8 cellular contexts compared by ENCODE assay signal in the genomic region with DNA sequence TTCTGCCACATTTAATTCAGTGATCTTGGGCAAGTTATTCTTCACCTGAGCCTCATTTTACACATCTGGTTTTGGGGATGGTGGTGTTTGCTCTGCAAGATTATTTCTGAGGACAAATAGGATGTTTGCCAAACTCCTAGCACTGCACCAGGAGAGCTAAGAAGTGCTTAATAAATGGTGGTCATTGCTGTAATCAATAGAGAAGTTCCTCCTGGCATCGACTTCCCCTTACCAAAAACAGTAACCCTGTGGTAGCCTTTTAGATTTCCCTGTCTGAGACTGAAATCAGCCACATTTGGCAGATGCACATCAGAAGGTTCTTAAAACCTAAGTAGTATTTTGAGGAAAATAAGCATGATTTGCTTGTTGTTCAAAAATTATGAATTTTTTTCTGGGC. TPM values are rescaled to one million over a fixed set of nuclear protein-coding genes. Genes with fewer than 3 reads are reported as not detected.
DNase-seq lines count a peak whose midpoint lies in the region; ATAC-seq, FAIRE-seq and TF ChIP-seq lines count a peak whose summit lies in the region.

No MANE protein-coding gene starts in this region.

- no peak for ATAC-seq in PC-3
- ATAC-seq in GM21360 (IDR thresholded peaks at IDR 0.05; ENCODE audit: unreplicated experiment), result no peak
- ATAC-seq in GM18870 (IDR thresholded peaks at IDR 0.05; ENCODE audit: unreplicated experiment), result no peak

- peaks cover 70% of the 10 kb centered on the region for H3K79me2 ChIP-seq in PC-3 (ENCODE audit: low read length)

- H3K9me2 ChIP-seq in PC-3 (replicated peaks; ENCODE audit: low read length), result no peaks in the 10 kb centered on the region

- H2AFZ ChIP-seq in PC-3 (ENCODE audit: low read length), result no peak overlapping the region

- H3K9ac ChIP-seq in PC-3 (ENCODE audit: low read length), result peak overlapping the region; percentile 75; the same call in 1 of the 2 replicates
- no peak overlapping the region for H3K9ac ChIP-seq in rectal smooth muscle tissue (ENCODE audit: low read length)

- H3K36me3 ChIP-seq in PC-3 (ENCODE audit: low read depth, low read length), result no peaks in the 10 kb centered on the region
- H3K36me3 ChIP-seq in rectal smooth muscle tissue (ENCODE audit: control insufficient read depth, insufficient read depth, low read length), result no peaks in the 10 kb centered on the region

- peak overlapping the region; percentile 90 for H3K4me3 ChIP-seq in PC-3 (ENCODE audit: low read length)
- H3K4me3 ChIP-seq in rectal smooth muscle tissue (ENCODE audit: low read length), result peak overlapping the region; percentile 81

- TF ChIP-seq CTCF in PC-3 (conservative IDR thresholded peaks at IDR 0.05; ENCODE audit: low read depth, low read length), result no peak
- TF ChIP-seq CTCF in endothelial cell (IDR thresholded peaks at IDR 0.05; ENCODE audit: unreplicated experiment), result no peak

- peaks cover 2% of the 10 kb centered on the region for H3K27me3 Mint-ChIP-seq in endothelial cell (ENCODE audit: unreplicated experiment)

- peaks cover 48% of the 10 kb centered on the region for H3K4me1 Mint-ChIP-seq in endothelial cell (ENCODE audit: unreplicated experiment)

- H3K9me3 ChIP-seq in PC-3 (ENCODE audit: low read length), result no peaks in the 10 kb centered on the region

- peak overlapping the region; percentile 36 for H3K27ac Mint-ChIP-seq in endothelial cell (ENCODE audit: unreplicated experiment)

- FAIRE-seq in GM12891 (lab: Jason Lieb, UNC) (no peak), urothelium cell line (lab: Jason Lieb, UNC) (no peak)

- CTCF ChIA-PET in PC-3 (lab: Charles Lee), result no interaction called here

- H3K27ac ChIP-seq in PC-3 (ENCODE audit: low read length) (no peak overlapping the region), rectal smooth muscle tissue (ENCODE audit: low read depth, low read length) (no peak overlapping the region)

- POLR2A ChIA-PET in PC-3 (lab: Charles Lee; ENCODE audit: unreplicated experiment), result no interaction called here

- peak overlapping the region; percentile 97 for H3K4me2 ChIP-seq in PC-3 (ENCODE audit: low read length)

- DNase-seq in GM12891 (ENCODE audit: insufficient read length, low spot score) (no peak), PC-3 (no peak), endothelial cell (ENCODE audit: low spot score) (no peak), urothelium cell line (ENCODE audit: low spot score) (no peak), NCI-H2196 treated with DMSO at 0.1 percent for 48 hours (lab: John Stamatoyannopoulos, UW; ENCODE audit: unreplicated experiment) (no peak)

- H3K4me1 ChIP-seq in PC-3 (ENCODE audit: insufficient read depth, low read length) (peaks cover 7% of the 10 kb centered on the region), rectal smooth muscle tissue (ENCODE audit: control insufficient read depth, insufficient read depth, low read length) (peaks cover 3% of the 10 kb centered on the region)

- BruUV-seq in PC-3 (replicated peaks; lab: Mats Ljungman, UMichigan), result TSS peak; percentile 34

- intact Hi-C loops in PC-3 (cut with micrococcal nuclease), result loop anchor here (5.0 to 10.0 kb wide), 3 partner anchors 186 to 283 kb away; no protein-coding TSS in a partner anchor

- H3K27me3 ChIP-seq in PC-3 (ENCODE audit: low read length), result no peaks in the 10 kb centered on the region
- H3K27me3 ChIP-seq in rectal smooth muscle tissue (ENCODE audit: control insufficient read depth, insufficient read depth, low read length), result no peaks in the 10 kb centered on the region

- peaks cover 10% of the 10 kb centered on the region for H3K36me3 Mint-ChIP-seq in endothelial cell (ENCODE audit: low read depth, unreplicated experiment)

- H4K20me1 ChIP-seq in PC-3 (ENCODE audit: low read length), result peaks cover 31% of the 10 kb centered on the region

- H3K4me3 Mint-ChIP-seq in endothelial cell (ENCODE audit: unreplicated experiment), result peak overlapping the region; percentile 96

- no peaks in the 10 kb centered on the region for H3F3A ChIP-seq in PC-3 (ENCODE audit: low read length, unreplicated experiment)

- H3K9me3 Mint-ChIP-seq in endothelial cell (ENCODE audit: unreplicated experiment), result no peaks in the 10 kb centered on the region

- no peak for TF ChIP-seq POLR2A in GM12891 (IDR thresholded peaks at IDR 0.05; ENCODE audit: low read depth, low read length)

TF ChIP-seq in GM12891, 5 proteins besides CTCF, POLR2A, EP300 and RAD21:
- no peak for TF ChIP-seq POU2F2 (IDR thresholded peaks at IDR 0.05; ENCODE audit: low read depth, low read length)
- TF ChIP-seq SPI1 (IDR thresholded peaks at IDR 0.05; ENCODE audit: low read depth, low read length), result peak; percentile 63
- no peak for TF ChIP-seq PAX5 (IDR thresholded peaks at IDR 0.05; ENCODE audit: insufficient read depth, low read length, severe bottlenecking)
- peak; percentile 18; the same call in 1 of the 2 replicates for TF ChIP-seq TAF1 (IDR thresholded peaks at IDR 0.05; ENCODE audit: low read depth, low read length)
- TF ChIP-seq POLR2AphosphoS5 (IDR thresholded peaks at IDR 0.05; ENCODE audit: low read depth, low read length), result no peak

RNA-seq across cellular contexts. Expression of a gene that starts 2.3 kb away (rescaled TPM):
- polyA plus RNA-seq in GM12891 (2012; ENCODE audit: low read depth, missing spikeins), result 47.2 TPM
- total RNA-seq in PC-3 (2014; rRNA removed), result 14.5 and 18.0 TPM in 2 replicates
- 53.1 TPM for total RNA-seq in endothelial cell (ENCODE audit: unreplicated experiment)
